ENCODE assay signal across 16 cellular contexts in the genomic region with DNA sequence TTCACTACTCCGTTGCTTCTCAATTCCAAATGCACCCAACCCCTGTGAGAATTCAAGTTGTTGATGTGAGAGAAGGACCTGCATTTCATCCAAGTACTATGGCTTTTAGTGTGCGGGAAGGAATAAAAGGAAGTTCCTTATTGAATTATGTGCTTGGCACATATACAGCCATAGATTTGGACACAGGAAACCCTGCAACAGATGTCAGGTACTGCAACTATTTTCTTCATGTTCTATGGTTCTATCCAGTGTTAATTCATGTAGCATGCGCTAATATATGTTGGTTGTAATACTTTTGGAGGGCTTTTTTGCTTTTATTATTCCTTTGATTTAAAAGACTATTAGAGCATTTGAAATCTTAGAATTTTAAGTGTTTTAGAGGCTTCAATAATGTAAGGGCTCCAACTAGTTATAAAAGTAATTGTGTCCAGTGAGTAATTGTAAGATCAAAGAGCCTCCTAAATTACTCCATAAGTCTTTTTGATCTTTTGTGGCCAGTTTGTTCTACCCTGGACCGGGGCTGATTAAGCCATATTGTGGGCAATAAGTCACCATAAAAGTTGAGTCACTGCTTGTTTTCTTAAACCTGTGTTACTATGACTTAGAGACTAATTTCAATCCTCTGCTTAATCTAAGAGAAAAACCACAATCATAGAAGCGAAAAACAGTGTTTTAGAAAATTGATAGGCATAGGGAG. TPM values are rescaled to one million over a fixed set of nuclear protein-coding genes. Genes with fewer than 3 reads are reported as not detected.
A peak's percentile ranks its signal among the peaks of the same experiment; 100 is the strongest.
DNase-seq lines count a peak whose midpoint lies in the region; TF ChIP-seq lines count a peak whose summit lies in the region.
"Had no signal": no experiment of that assay in that cellular context is flagged by ENCODE, and none has a peak within 500 bp of the region (broad histone marks: within the 10 kb centered on the region; RNA-seq: fewer than 3 reads in every experiment).

No MANE protein-coding gene starts in this region.

- H3K9me3 ChIP-seq in smooth muscle cell (replicated peaks; ENCODE audit: low read depth): no peaks in the 10 kb centered on the region
- no peaks in the 10 kb centered on the region for H3K9me3 ChIP-seq in HAP-1
- H3K9me3 ChIP-seq in tibial artery: no peaks in the 10 kb centered on the region
- H3K9me3 ChIP-seq: ascending aorta, SJSA1, upper lobe of right lung had no signal

- H3K4me2 ChIP-seq in smooth muscle cell: peak overlapping the region; percentile 70

- H4K20me1 ChIP-seq in smooth muscle cell (ENCODE audit: low read depth): no peaks in the 10 kb centered on the region

- 40% methylated on average over 5 of the region's 5 CpGs for WGBS in smooth muscle cell (ENCODE audit: low lambda C conversion rate)

- H3K27ac ChIP-seq in smooth muscle cell (ENCODE audit: low read depth) (peak overlapping the region; percentile 57), tibial artery (no peak overlapping the region)
- H3K27ac ChIP-seq: 22Rv1, ascending aorta, SJSA1, upper lobe of right lung had no signal

- no peak overlapping the region for H3K4me3 ChIP-seq in astrocyte of the cerebellum (ENCODE audit: low read depth, low read length)
- H3K4me3 ChIP-seq in kidney epithelial cell (ENCODE audit: low read depth, low read length): no peak overlapping the region
- no peak overlapping the region for H3K4me3 ChIP-seq in smooth muscle cell
- H3K4me3 ChIP-seq in HAP-1: no peak overlapping the region
- H3K4me3 ChIP-seq in tibial artery: no peak overlapping the region
- H3K4me3 ChIP-seq: ascending aorta, SJSA1, upper lobe of right lung had no signal

- H3K36me3 ChIP-seq in kidney epithelial cell (ENCODE audit: control insufficient read depth, insufficient read depth, low read length): no peaks in the 10 kb centered on the region
- no peaks in the 10 kb centered on the region for H3K36me3 ChIP-seq in smooth muscle cell (ENCODE audit: low read depth)
- H3K36me3 ChIP-seq in HAP-1 (replicated peaks): no peaks in the 10 kb centered on the region
- no peaks in the 10 kb centered on the region for H3K36me3 ChIP-seq in tibial artery
- H3K36me3 ChIP-seq: ascending aorta, SJSA1, upper lobe of right lung had no signal

- no peaks in the 10 kb centered on the region for H3K79me2 ChIP-seq in smooth muscle cell (ENCODE audit: low read depth)

- TF ChIP-seq CTCF in astrocyte of the cerebellum (IDR thresholded peaks at IDR 0.05; ENCODE audit: low read depth, low read length, missing control alignments): no peak
- TF ChIP-seq CTCF in kidney epithelial cell (IDR thresholded peaks at IDR 0.05; ENCODE audit: insufficient read depth, low read length, poor library complexity, severe bottlenecking): no peak
- no peak for TF ChIP-seq CTCF in smooth muscle cell (IDR thresholded peaks at IDR 0.05; ENCODE audit: borderline replicate concordance, insufficient read depth, poor library complexity, severe bottlenecking)
- TF ChIP-seq CTCF in tibial artery (IDR thresholded peaks at IDR 0.05): no peak

- peak; percentile 9 to 52 for DNase-seq in NOMO-1 (lab: John Stamatoyannopoulos, UW; ENCODE audit: unreplicated experiment in 2 of 2)
- DNase-seq in NOMO-1 treated with dmso at 0.1 percent for 144 hours (lab: John Stamatoyannopoulos, UW; ENCODE audit: unreplicated experiment): no peak
- DNase-seq in astrocyte of the cerebellum (ENCODE audit: low read depth): peak; percentile 60
- peak; percentile 65 for DNase-seq in kidney epithelial cell (ENCODE audit: low read depth)
- no peak for DNase-seq in smooth muscle cell (lab: John Stamatoyannopoulos, UW; ENCODE audit: unreplicated experiment)
- no peak for DNase-seq in stimulated activated CD4-positive, alpha-beta T cell treated with anti-CD3 and anti-CD28 coated beads, Interleukin-15, amount 100 ng/mL, for 24 hours
- no peak for DNase-seq in HAP-1 (ENCODE audit: low spot score in 2 of 2)
- no peak for DNase-seq in tibial artery
- DNase-seq: activated effector memory CD4-positive, alpha-beta T cell treated with anti-CD3 and anti-CD28 coated beads, Interleukin-2, amount 50 U/mL, for 16 hours; stimulated activated CD4-positive, alpha-beta T cell treated with anti-CD3 and anti-CD28 coated beads, Interleukin-2, amount 100 ng/mL, for 48 hours; upper lobe of right lung had no signal

- in situ Hi-C loops in astrocyte of the cerebellum (cut with HindIII; ENCODE audit: low sequenced_read_pairs): no loop called here
- in situ Hi-C loops in HAP-1 (cut with MboI; ENCODE audit: low sequenced_read_pairs): no loop called here

- intact Hi-C loops in tibial artery (cut with DNase I; ENCODE audit: low total_unique reads): no loop called here

- H3K9ac ChIP-seq in smooth muscle cell (ENCODE audit: low read depth): peak overlapping the region; percentile 3

- peaks cover 6% of the 10 kb centered on the region for H3F3A ChIP-seq in smooth muscle cell (ENCODE audit: low read depth)

- H3K27me3 ChIP-seq in kidney epithelial cell (ENCODE audit: control insufficient read depth, insufficient read depth, low read length) (no peaks in the 10 kb centered on the region), smooth muscle cell (ENCODE audit: low read depth) (no peaks in the 10 kb centered on the region), HAP-1 (ENCODE audit: low read depth) (no peaks in the 10 kb centered on the region; the same call in 1 of the 2 replicates), tibial artery (no peaks in the 10 kb centered on the region)
- H3K27me3 ChIP-seq: ascending aorta, SJSA1, upper lobe of right lung had no signal

- peaks cover 10% of the 10 kb centered on the region for H3K4me1 ChIP-seq in smooth muscle cell (ENCODE audit: low read depth)
- peaks cover 5% of the 10 kb centered on the region; the same call in 1 of the 2 replicates for H3K4me1 ChIP-seq in HAP-1
- no peaks in the 10 kb centered on the region for H3K4me1 ChIP-seq in tibial artery
- H3K4me1 ChIP-seq: ascending aorta, SJSA1 had no signal

- no peak overlapping the region for H2AFZ ChIP-seq in smooth muscle cell (ENCODE audit: low read depth)

RNA-seq across cellular contexts. Expression of a gene that starts 22.9 kb away (rescaled TPM):
- total RNA-seq in kidney epithelial cell (not detected in 2 replicates), smooth muscle cell (0.27 and 0.94 TPM in 2 replicates)
- polyA plus RNA-seq in smooth muscle cell: not detected in 2 replicates
- total RNA-seq: ascending aorta, pulmonary artery endothelial cell, SJSA1, upper lobe of right lung had no signal
- polyA plus RNA-seq: CD14-positive monocyte had no signal

RNA-seq across cellular contexts. Expression of a gene that starts 48.1 kb away (rescaled TPM):
- total RNA-seq in kidney epithelial cell (0.14 and 0.67 TPM in 2 replicates), smooth muscle cell (42.9 and 44.8 TPM in 2 replicates)
- 4.9 and 10.6 TPM in 2 replicates for polyA plus RNA-seq in smooth muscle cell
- total RNA-seq: ascending aorta, SJSA1 had no signal
- polyA plus RNA-seq: CD14-positive monocyte had no signal

Comparison
In these comparisons a context has a peak if more than half of its experiments do, and no peak if none do; other contexts are left out.
1. DNase-seq: peak in NOMO-1 (2 of 2), astrocyte of the cerebellum (single experiment) and kidney epithelial cell (single experiment); none in NOMO-1 treated with dmso at 0.1 percent for 144 hours (single experiment), smooth muscle cell (single experiment), stimulated activated CD4-positive, alpha-beta T cell treated with anti-CD3 and anti-CD28 coated beads, Interleukin-15, amount 100 ng/mL, for 24 hours (single experiment), HAP-1 (0 of 2) and tibial artery (0 of 2).
2. RNA of a gene that starts 48.1 kb away (total RNA-seq): 42.9 to 44.8 TPM in smooth muscle cell; 0.14 to 0.67 TPM in kidney epithelial cell; every median in the first group is over 10 times any median in the second.